ENCODE assay signal across 24 cellular contexts in genomic region chr10:60803433-60803832, GRCh38. TPM values are rescaled to one million over a fixed set of nuclear protein-coding genes. Genes with fewer than 3 reads are reported as not detected.
DNase-seq lines count a peak whose midpoint lies in the region; ATAC-seq, FAIRE-seq and TF ChIP-seq lines count a peak whose summit lies in the region.
"Had no signal": no experiment of that assay in that cellular context is flagged by ENCODE, and none has a peak within 500 bp of the region (broad histone marks: within the 10 kb centered on the region; RNA-seq: fewer than 3 reads in every experiment).

No MANE protein-coding gene starts in this region.

- no TSS peak for BruUV-seq in K562 (replicated peaks; lab: Mats Ljungman, UMichigan)

- CTCF ChIA-PET in K562 (lab: Yijun Ruan, JAX; ENCODE audit: low intra/inter-chr PET ratio) = no interaction called here

- WGBS in K562 (ENCODE audit: insufficient coverage, low coverage, missing lambda C conversion rate) = 67% methylated on average over 5 of the region's 5 CpGs

- no peak for ATAC-seq in K562
- no peak for ATAC-seq in GM19455 (IDR thresholded peaks at IDR 0.05; ENCODE audit: unreplicated experiment)
- no peak for ATAC-seq in HG02885 (IDR thresholded peaks at IDR 0.05; ENCODE audit: poor library complexity, unreplicated experiment)
- ATAC-seq: HepG2, Right ventricle myocardium inferior had no signal

- no peaks in the 10 kb centered on the region; the same call in 2 of the 3 replicates for H3K36me3 ChIP-seq in K562 (ENCODE audit: control insufficient read depth, insufficient read depth, low read length)

- TF ChIP-seq CTCF in K562 (IDR thresholded peaks at IDR 0.05 in 2 of 3, conservative IDR thresholded peaks at IDR 0.05 in 1 of 3; ENCODE audit: insufficient read depth in 2 of 3, low read depth in 1 of 3, low read length in 3 of 3) (no peak), GM20000 (IDR thresholded peaks at IDR 0.05; ENCODE audit: extremely low read depth, missing control alignments) (no peak)

- intact Hi-C loops in K562 (cut with micrococcal nuclease) = no loop called here

- no peak for TF ChIP-seq EP300 in K562 (IDR thresholded peaks at IDR 0.05; ENCODE audit: low read length)

- no peak overlapping the region for H3K4me3 ChIP-seq in K562
- H3K4me3 ChIP-seq: SK-N-MC had no signal

- peaks cover 0 to 9% of the 10 kb centered on the region in 2 experiments; a peak in 4 of 5 replicates for H3K4me1 ChIP-seq in K562 (replicated peaks in 1 of 2; ENCODE audit: control insufficient read depth in 2 of 2, insufficient read depth in 2 of 2, low read length in 2 of 2)

- FAIRE-seq in K562 (lab: Jason Lieb, UNC) = no peak
- FAIRE-seq: GM19239, HepG2, RCC 7860 had no signal

- H3K9me1 ChIP-seq in K562 (ENCODE audit: control insufficient read depth, insufficient read depth, low read length) = no peaks in the 10 kb centered on the region

- H3K27me3 ChIP-seq in K562 (ENCODE audit: control insufficient read depth in 2 of 2, insufficient read depth in 2 of 2, low read length in 2 of 2) = no peaks in the 10 kb centered on the region

- H3K79me2 ChIP-seq in K562 (ENCODE audit: control insufficient read depth, insufficient read depth, low read length) = no peaks in the 10 kb centered on the region

- no peak for TF ChIP-seq RAD21 in K562 (CRISPR knock-in tag; conservative IDR thresholded peaks at IDR 0.05 in 1 of 2, IDR thresholded peaks at IDR 0.05 in 1 of 2)

- no peak overlapping the region for H3K9ac ChIP-seq in K562 (ENCODE audit: insufficient read depth in 1 of 2, low read depth in 2 of 2, low read length in 2 of 2)
- H3K9ac ChIP-seq: KMS-11 had no signal

- H3K9me3 ChIP-seq in K562 (replicated peaks; ENCODE audit: control insufficient read depth, insufficient read depth, low read depth, low read length) = no peaks in the 10 kb centered on the region
- H3K9me3 ChIP-seq: Caco-2 had no signal

- H3K27ac ChIP-seq in K562 (ENCODE audit: extremely low read depth, low read depth, low read length) = no peak overlapping the region
- H3K27ac ChIP-seq: 22Rv1, KMS-11, SK-N-MC had no signal

- POLR2A ChIA-PET in K562 (lab: Yijun Ruan, JAX) = no interaction called here

- in situ Hi-C loops in K562 (cut with MboI) = no loop called here

- no peak overlapping the region for H2AFZ ChIP-seq in K562 (ENCODE audit: low read depth, low read length)

- no peaks in the 10 kb centered on the region for H4K20me1 ChIP-seq in K562 (replicated peaks; ENCODE audit: control insufficient read depth, insufficient read depth, low read length)

- DNase-seq in AML-193 (lab: John Stamatoyannopoulos, UW) = peak; percentile 64 to 66
- peak; percentile 84 for DNase-seq in MV-4-11 (lab: John Stamatoyannopoulos, UW)
- peak; percentile 2 for DNase-seq in SIG-M5 (lab: John Stamatoyannopoulos, UW)
- DNase-seq in K562 (ENCODE audit: extremely low read depth in 1 of 4, low spot score in 3 of 4) = no peak
- DNase-seq in ureter (ENCODE audit: low spot score) = no peak
- DNase-seq in GM20000 (ENCODE audit: low spot score) = no peak
- DNase-seq: Caco-2; CD4-positive, alpha-beta T cell; GDM1; HFFc6; NCI-H187; NCI-H2227 treated with DMSO at 0.1 percent for 48 hours; NCI-H510A treated with DMSO at 0.1 percent for 48 hours; NCI-H774; T-helper 1 cell had no signal

- no peak for TF ChIP-seq POLR2A in K562 (conservative IDR thresholded peaks at IDR 0.05)

- no peak overlapping the region for H3K4me2 ChIP-seq in K562 (ENCODE audit: insufficient read depth, low read length)
- H3K4me2 ChIP-seq: KMS-11 had no signal

TF ChIP-seq in K562, 482 proteins besides CTCF, POLR2A, EP300 and RAD21:
- TF ChIP-seq DIDO1 (tag; IDR thresholded peaks at IDR 0.05; ENCODE audit: low read depth) (no peak), SPI1 (IDR thresholded peaks at IDR 0.05; ENCODE audit: borderline replicate concordance, low read depth, low read length) (peak; percentile 66), ZNF184 (CRISPR knock-in tag; IDR thresholded peaks at IDR 0.05) (no peak), ZNF444 (CRISPR knock-in tag; IDR thresholded peaks at IDR 0.05) (no peak), GABPA (tag; conservative IDR thresholded peaks at IDR 0.05; ENCODE audit: low read depth) (no peak)

RNA-seq across cellular contexts. Expression of gene CDK1, which starts 25.2 kb away (rescaled TPM):
- total RNA-seq in K562 (2011; cell fraction: chromatin; rRNA removed; ENCODE audit: low replicate concordance) = 71.4 and 283 TPM in 2 replicates
- 32.2 and 40.9 TPM in 2 replicates for total RNA-seq in K562 (2011; cell fraction: nucleolus; rRNA removed)
- total RNA-seq in K562 (2011; cell fraction: nucleoplasm; rRNA removed) = 114 and 180 TPM in 2 replicates
- 122 and 156 TPM in 2 replicates for total RNA-seq in K562 (2014; rRNA removed)
- total RNA-seq in K562 (2014; rRNA removed; fragmentation: Illumina TruSeq; extraction: Trizol) = 306 and 331 TPM in 2 replicates
- 213 and 236 TPM in 2 replicates for total RNA-seq in K562 (2015; rRNA removed; fragmentation: Illumina TruSeq; extraction: Trizol)
- 159 and 174 TPM in 2 replicates for total RNA-seq in K562 (2021)
- 259 and 366 TPM in 2 replicates for polyA plus RNA-seq in K562 (2011; rRNA removed)
- 38.7 and 88.0 TPM in 2 replicates for polyA plus RNA-seq in K562 (2011; cell fraction: cytosol; rRNA removed)
- polyA plus RNA-seq in K562 (2011; cell fraction: nucleus; rRNA removed) = 109 and 195 TPM in 2 replicates
- polyA plus RNA-seq in K562 (2012) = 130 and 154 TPM in 2 replicates
- 206 and 228 TPM in 2 replicates for polyA plus RNA-seq in K562 (2014; fragmentation: Illumina TruSeq; extraction: Trizol)
- 100 to 1,000 TPM; 568 to 685 TPM for polyA plus RNA-seq in K562 (2014; fragmentation: Nextera tagmentation; extraction: Ambion mirVana)
- polyA plus RNA-seq in K562 (2014; rRNA removed) = 204 and 210 TPM in 2 replicates
- polyA minus RNA-seq in K562 (2011; rRNA and poly(A)+ RNA removed) = 110 and 131 TPM in 2 replicates
- polyA minus RNA-seq in K562 (2011; cell fraction: cytosol; rRNA and poly(A)+ RNA removed) = 37.6 and 52.2 TPM in 2 replicates
- 102 and 159 TPM in 2 replicates for polyA minus RNA-seq in K562 (2011; cell fraction: nucleus; rRNA and poly(A)+ RNA removed)
- total RNA-seq in ureter = 2.4 TPM

Comparison
In these comparisons a context has a peak if more than half of its experiments do, and no peak if none do; other contexts are left out.
1. DNase-seq: peak in AML-193 (2 of 2), MV-4-11 (single experiment) and SIG-M5 (single experiment); none in K562 (0 of 4), ureter (single experiment) and GM20000 (single experiment).